Comparison of ENCODE assay signal across 22 cellular contexts in the genomic region with DNA sequence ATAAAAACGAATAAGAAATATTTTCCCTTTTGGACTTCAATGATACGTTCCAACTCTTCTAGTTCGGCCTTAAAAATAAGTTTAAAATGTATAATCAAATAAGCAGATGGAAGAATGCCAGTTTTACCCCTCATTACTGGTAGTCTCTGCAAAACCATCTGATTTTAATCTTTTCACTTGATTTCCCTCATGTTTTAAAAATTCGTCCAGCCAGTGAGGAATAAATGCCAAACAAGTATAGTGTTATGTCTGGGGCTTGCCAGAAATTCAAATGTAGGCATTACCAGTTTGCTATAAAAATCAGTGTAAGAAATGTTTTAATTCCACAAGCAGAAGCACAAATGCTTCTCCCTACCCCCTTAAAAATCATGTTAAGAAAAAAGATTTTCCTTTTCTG.
"Had no signal": no experiment of that assay in that cellular context is flagged by ENCODE, and none has a peak within 500 bp of the region (broad histone marks: within the 10 kb centered on the region; RNA-seq: fewer than 3 reads in every experiment).

No MANE protein-coding gene starts in this region.

- H3K4me1 ChIP-seq: foreskin keratinocyte, lower lobe of right lung, prostate gland, spleen, testis had no signal

- H3K27ac Mint-ChIP-seq: immature natural killer cell; naive thymus-derived CD8-positive, alpha-beta T cell; stimulated activated memory B cell treated with anti-CD40 and anti-IgM and Interleukin-4, amounts not matched to agents 10 μg/mL and 1 μg/mL and 100 μg/mL, for 72 hours; type B pancreatic cell had no signal

- DNase-seq: central memory CD4-positive, alpha-beta T cell; dorsolateral prefrontal cortex; effector CD4-positive, alpha-beta T cell; foreskin keratinocyte; glutamatergic neuron; hypothalamus; immature natural killer cell; left ventricle myocardium superior; lower lobe of right lung; naive thymus-derived CD8-positive, alpha-beta T cell; right cardiac atrium; spleen; stimulated activated CD4-positive, alpha-beta T cell treated with anti-CD3 and anti-CD28 coated beads, Interleukin-4, amount 100 ng/mL, for 4 hours; stimulated activated naive CD8-positive, alpha-beta T cell treated with anti-CD3 and anti-CD28 coated beads, Interleukin-15, Interleukin-2, amounts not matched to agents 100 U/mL and 50 U/mL, for 24 hours; substantia nigra; testis; tibial artery had no signal

- H3K27ac ChIP-seq: foreskin keratinocyte, lower lobe of right lung, prostate gland, spleen, testis, tibial artery had no signal

- H3K9me3 Mint-ChIP-seq: naive thymus-derived CD8-positive, alpha-beta T cell; stimulated activated memory B cell treated with anti-CD40 and anti-IgM and Interleukin-4, amounts not matched to agents 10 μg/mL and 1 μg/mL and 100 μg/mL, for 72 hours; type B pancreatic cell had no signal

- H3K36me3 Mint-ChIP-seq: immature natural killer cell; naive thymus-derived CD8-positive, alpha-beta T cell; stimulated activated memory B cell treated with anti-CD40 and anti-IgM and Interleukin-4, amounts not matched to agents 10 μg/mL and 1 μg/mL and 100 μg/mL, for 72 hours; type B pancreatic cell had no signal

- H3K9me3 ChIP-seq: gastroesophageal sphincter, lower lobe of right lung, prostate gland, spleen, testis, tibial artery had no signal

- H3K4me3 ChIP-seq: dorsolateral prefrontal cortex, gastroesophageal sphincter, lower lobe of right lung, prostate gland, skin epidermis, spleen, testis, tibial artery had no signal

- H3K36me3 ChIP-seq: gastroesophageal sphincter, lower lobe of right lung, prostate gland, spleen, tibial artery had no signal

- H3K27me3 ChIP-seq: dorsolateral prefrontal cortex, foreskin keratinocyte, gastroesophageal sphincter, spleen, testis, tibial artery had no signal

- H3K4me1 Mint-ChIP-seq: immature natural killer cell; naive thymus-derived CD8-positive, alpha-beta T cell; stimulated activated memory B cell treated with anti-CD40 and anti-IgM and Interleukin-4, amounts not matched to agents 10 μg/mL and 1 μg/mL and 100 μg/mL, for 72 hours had no signal

- ATAC-seq: left ventricle myocardium superior; naive thymus-derived CD8-positive, alpha-beta T cell; stimulated activated memory B cell treated with anti-CD40 and anti-IgM and Interleukin-4, amounts not matched to agents 10 μg/mL and 1 μg/mL and 100 μg/mL, for 72 hours; stimulated activated naive CD8-positive, alpha-beta T cell treated with anti-CD3 and anti-CD28 coated beads, Interleukin-15, Interleukin-2, amounts not matched to agents 100 U/mL and 50 U/mL, for 24 hours had no signal

- H3K27me3 Mint-ChIP-seq: stimulated activated memory B cell treated with anti-CD40 and anti-IgM and Interleukin-4, amounts not matched to agents 10 μg/mL and 1 μg/mL and 100 μg/mL, for 72 hours; type B pancreatic cell had no signal

- H3K4me3 Mint-ChIP-seq: immature natural killer cell; naive thymus-derived CD8-positive, alpha-beta T cell; stimulated activated memory B cell treated with anti-CD40 and anti-IgM and Interleukin-4, amounts not matched to agents 10 μg/mL and 1 μg/mL and 100 μg/mL, for 72 hours; type B pancreatic cell had no signal
